Comparison of ENCODE assay signal across 8 cellular contexts in the genomic region with DNA sequence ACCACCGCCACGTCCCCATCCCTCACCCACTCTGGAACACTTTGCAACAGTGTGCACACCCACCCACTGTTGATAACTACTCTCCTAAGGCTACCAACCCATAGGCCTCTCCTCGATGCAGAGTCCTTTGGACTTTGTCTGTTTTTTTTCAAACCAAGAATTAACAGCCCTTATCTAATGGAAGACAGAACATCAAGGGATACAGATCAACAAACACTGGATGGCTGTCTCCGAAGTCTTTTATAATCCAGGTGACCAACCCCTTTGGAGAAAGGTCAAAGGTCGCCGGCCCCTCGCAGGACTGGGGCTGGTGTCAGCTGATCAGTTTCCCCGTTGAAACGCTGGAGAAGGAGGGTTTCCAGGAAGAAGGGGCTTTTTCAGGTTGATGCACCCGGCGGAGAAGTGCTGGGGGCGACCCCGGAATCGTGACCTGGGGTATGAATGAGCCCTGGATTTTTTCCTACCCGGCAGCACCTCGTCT. TPM values are rescaled to one million over a fixed set of nuclear protein-coding genes. Genes with fewer than 3 reads are reported as not detected.
DNase-seq lines count a peak whose midpoint lies in the region; ATAC-seq, FAIRE-seq and TF ChIP-seq lines count a peak whose summit lies in the region.

No MANE protein-coding gene starts in this region.

- H3K4me2 ChIP-seq in astrocyte (ENCODE audit: low read length): peak overlapping the region; percentile 90

- H3K36me3 Mint-ChIP-seq in astrocyte (ENCODE audit: low read depth, unreplicated experiment): peaks cover 4% of the 10 kb centered on the region

- peaks cover 30% of the 10 kb centered on the region for H3K79me2 ChIP-seq in astrocyte (ENCODE audit: insufficient read depth, low read length)

- peak overlapping the region; percentile 87 for H3K4me3 Mint-ChIP-seq in astrocyte (ENCODE audit: unreplicated experiment)

- DNase-seq in cardiac muscle cell (ENCODE audit: low read depth in 1 of 2, low spot score in 1 of 2) (peak; percentile 18 to 37), Right ventricle myocardium inferior (ENCODE audit: missing footprints) (no peak), NCI-H1930 (lab: John Stamatoyannopoulos, UW) (peak; percentile 15 to 35), astrocyte (ENCODE audit: low read depth) (no peak), iPS-NIHi11 (ENCODE audit: low spot score) (peak; percentile 35), small intestine (peak; percentile 93), NCI-H1436 (lab: John Stamatoyannopoulos, UW) (no peak)

- peaks cover 14% of the 10 kb centered on the region for H3K4me1 Mint-ChIP-seq in astrocyte (ENCODE audit: low read depth, unreplicated experiment)

- no peaks in the 10 kb centered on the region for H3K9me3 Mint-ChIP-seq in astrocyte (ENCODE audit: unreplicated experiment)

- H3K4me1 ChIP-seq in cardiac muscle cell (ENCODE audit: low read depth) (peaks cover 16% of the 10 kb centered on the region), astrocyte (ENCODE audit: insufficient read depth, low read length) (peaks cover 13% of the 10 kb centered on the region), small intestine (ENCODE audit: control insufficient read depth in 2 of 2, insufficient read depth in 1 of 2, low read depth in 1 of 2, low read length in 1 of 2) (peaks cover 0 to 4% of the 10 kb centered on the region in 2 donors)

- TF ChIP-seq CTCF in cardiac muscle cell (IDR thresholded peaks at IDR 0.05; ENCODE audit: low read depth, low read length) (no peak), astrocyte (IDR thresholded peaks at IDR 0.05; ENCODE audit: insufficient read depth, low read depth, low read length) (no peak)

- peak overlapping the region; percentile 35 for H3K27ac Mint-ChIP-seq in astrocyte (ENCODE audit: unreplicated experiment)

- H4K20me1 ChIP-seq in astrocyte (ENCODE audit: insufficient read depth, low read length): no peaks in the 10 kb centered on the region

- H2AFZ ChIP-seq in astrocyte (ENCODE audit: low read depth, low read length): peak overlapping the region; percentile 48

- H3K27me3 ChIP-seq in cardiac muscle cell: no peaks in the 10 kb centered on the region
- H3K27me3 ChIP-seq in astrocyte (ENCODE audit: insufficient read depth, low read length): no peaks in the 10 kb centered on the region
- no peaks in the 10 kb centered on the region for H3K27me3 ChIP-seq in small intestine (ENCODE audit: control insufficient read depth in 2 of 2, insufficient read depth in 2 of 2, low read length in 2 of 2)

- H3K9me3 ChIP-seq in cardiac muscle cell (ENCODE audit: low read depth): no peaks in the 10 kb centered on the region
- H3K9me3 ChIP-seq in astrocyte (ENCODE audit: insufficient read depth, low read depth, low read length): no peaks in the 10 kb centered on the region
- H3K9me3 ChIP-seq in small intestine (ENCODE audit: control insufficient read depth, low read depth): no peaks in the 10 kb centered on the region

- H3K36me3 ChIP-seq in cardiac muscle cell: peaks cover 18% of the 10 kb centered on the region
- peaks cover 7% of the 10 kb centered on the region for H3K36me3 ChIP-seq in astrocyte (ENCODE audit: insufficient read depth, low read length)
- H3K36me3 ChIP-seq in small intestine (ENCODE audit: control insufficient read depth in 2 of 2, insufficient read depth in 2 of 2, low read length in 2 of 2): peaks cover 0 to 4% of the 10 kb centered on the region in 2 donors

- FAIRE-seq in astrocyte (lab: Jason Lieb, UNC) (no peak), small intestine (lab: Jason Lieb, UNC) (no peak)

- peak overlapping the region; percentile 88 for H3K9ac ChIP-seq in astrocyte (ENCODE audit: low read length)

- ATAC-seq in Right ventricle myocardium inferior (no peak), HG02798 (IDR thresholded peaks at IDR 0.05; ENCODE audit: poor library complexity, unreplicated experiment) (peak; percentile 14)

- intact Hi-C loops in Right ventricle myocardium inferior (cut with DNase I): no loop called here

- peak overlapping the region; percentile 95 for H3K27ac ChIP-seq in cardiac muscle cell
- H3K27ac ChIP-seq in astrocyte (ENCODE audit: low read depth, low read length): peak overlapping the region; percentile 82
- H3K27ac ChIP-seq in small intestine (ENCODE audit: low read depth in 1 of 2, low read length in 1 of 2): peak overlapping the region; percentile 97 to 98

- H3K4me3 ChIP-seq in cardiac muscle cell (peak overlapping the region; percentile 60), astrocyte (ENCODE audit: insufficient read depth, low read depth, low read length) (peak overlapping the region; percentile 74), small intestine (ENCODE audit: low read depth in 1 of 2, low read length in 2 of 2) (peak overlapping the region; percentile 74 to 90)

- H3K27me3 Mint-ChIP-seq in astrocyte (ENCODE audit: low read depth, unreplicated experiment): no peaks in the 10 kb centered on the region

- whole genome bisulfite sequencing in small intestine, 3 donors: 2 to 4% (median 2%) methylated on average over 10 to 16 of the region's 16 CpGs

RNA-seq across cellular contexts. Expression of gene B4GALT4, which starts 0.5 kb away (rescaled TPM):
- total RNA-seq in cardiac muscle cell (34.0 and 36.3 TPM in 2 replicates), Right ventricle myocardium inferior (12.0 TPM), astrocyte (36.7 and 45.4 TPM in 2 replicates)
- polyA plus RNA-seq in cardiac muscle cell (45.4 and 51.0 TPM in 2 replicates), small intestine (10 to 100 TPM; 26.2 to 72.2 (median 35.4) TPM)

RNA-seq across cellular contexts. Expression of gene ARHGAP31, which starts 54.0 kb away (rescaled TPM):
- 59.9 and 60.6 TPM in 2 replicates for total RNA-seq in cardiac muscle cell
- polyA plus RNA-seq in cardiac muscle cell: 23.9 and 28.0 TPM in 2 replicates
- total RNA-seq in Right ventricle myocardium inferior: 42.8 TPM
- total RNA-seq in astrocyte: 48.1 and 58.8 TPM in 2 replicates
- polyA plus RNA-seq in small intestine: 1 to 10 TPM in 2 of 3 donors, under 1 TPM in 1; 0.89 to 6.4 (median 3.0) TPM

Comparison
In these comparisons a context has a peak if more than half of its experiments do, and no peak if none do; other contexts are left out.
1. DNase-seq: peak in cardiac muscle cell (2 of 2), NCI-H1930 (2 of 2), iPS-NIHi11 (single experiment) and small intestine (single experiment); none in Right ventricle myocardium inferior (single experiment), astrocyte (single experiment) and NCI-H1436 (single experiment).
2. Peak in every context shown above with its lines, with median percentiles within 50 percentile points of each other: H3K27ac ChIP-seq and H3K4me3 ChIP-seq.